ENCODE assay signal across 8 cellular contexts in the genomic region with DNA sequence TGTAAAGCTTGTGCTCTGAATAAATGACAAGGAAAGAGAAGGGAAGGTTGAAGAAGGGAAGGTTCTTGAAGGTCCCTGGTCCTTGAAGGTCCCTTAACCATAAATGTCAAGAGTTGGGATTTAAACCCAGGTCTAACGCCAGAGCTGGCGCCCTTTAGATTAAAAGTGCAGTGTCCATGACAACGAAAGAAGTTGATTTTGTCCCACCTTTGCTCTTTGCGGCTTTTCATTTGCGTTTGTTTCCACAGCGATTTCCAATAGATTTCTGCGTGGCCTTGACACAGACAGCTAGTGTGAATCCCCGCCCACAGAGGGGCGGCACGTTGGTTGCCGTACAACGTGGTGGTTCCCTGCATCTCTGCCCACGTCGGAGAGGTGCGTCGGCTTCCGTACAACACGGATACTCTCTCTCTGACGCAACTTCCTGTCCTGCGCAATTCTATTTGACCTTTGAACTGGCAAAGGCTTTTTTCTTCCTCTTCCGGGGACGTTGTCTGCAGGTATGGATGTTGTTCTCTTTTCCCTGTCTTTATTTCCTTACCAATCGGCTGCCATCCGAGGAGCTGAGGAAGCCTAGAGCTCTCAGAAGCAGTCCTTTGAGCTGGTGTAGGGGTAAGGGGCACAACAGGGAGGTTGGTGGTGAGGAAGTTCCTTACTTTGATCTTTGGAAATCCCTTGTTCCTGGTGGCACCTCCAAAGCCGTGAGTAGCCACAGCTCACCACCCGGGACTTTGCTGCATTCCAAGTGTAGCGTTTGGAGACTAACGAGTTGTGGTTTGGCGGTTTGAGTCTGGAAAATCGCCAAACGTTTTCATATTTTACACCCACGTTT. TPM values are rescaled to one million over a fixed set of nuclear protein-coding genes. Genes with fewer than 3 reads are reported as not detected.
DNase-seq lines count a peak whose midpoint lies in the region; ATAC-seq, FAIRE-seq and TF ChIP-seq lines count a peak whose summit lies in the region.

A gene (plus strand): TSS at position 476 of the 832 bp plus-strand sequence. CDS start 1,384 bp downstream, outside the sequence.

- H3K27ac ChIP-seq in pancreas: peak within 1 kb of the TSS; percentile 62 to 91 (median 82)
- H3K27ac ChIP-seq in tibial artery: peak within 1 kb of the TSS; percentile 79 to 83

- H3K4me1 ChIP-seq in pancreas (peaks cover 6 to 29% (median 16%) of the 10 kb centered on the region in 3 donors), tibial artery (peaks cover 0 to 27% (median 16%) of the 10 kb centered on the region in 4 donors)

- H3K36me3 ChIP-seq in pancreas (peaks cover 0 to 36% (median 19%) of the 10 kb centered on the region in 3 donors), tibial artery (peaks cover 31 to 35% (median 35%) of the 10 kb centered on the region in 3 donors)

- DNase-seq in GM12865 (ENCODE audit: low read depth) (peak; percentile 98), NCI-H1417 treated with DMSO at 0.1 percent for 48 hours (lab: John Stamatoyannopoulos, UW) (peak; percentile 95), SW480 (ENCODE audit: low spot score) (peak; percentile 97), Right ventricle myocardium superior (peak; percentile 98), pancreas (peak; percentile 87 to 97 (median 95)), tibial artery (peak; percentile 98)
- DNase-seq in activated naive CD8-positive, alpha-beta T cell treated with anti-CD3 and anti-CD28 coated beads, Interleukin-2, amount 50 U/mL, for 24 hours: peak; percentile 94

- peak within 1 kb of the TSS; percentile 98 for H3K4me3 Mint-ChIP-seq in activated naive CD8-positive, alpha-beta T cell treated with anti-CD3 and anti-CD28 coated beads, Interleukin-2, amount 50 U/mL, for 24 hours

- peaks cover 3% of the 10 kb centered on the region for H3K27me3 Mint-ChIP-seq in activated naive CD8-positive, alpha-beta T cell treated with anti-CD3 and anti-CD28 coated beads, Interleukin-2, amount 50 U/mL, for 24 hours

- intact Hi-C loops in Right ventricle myocardium superior (cut with DNase I) (no loop called here), pancreas (cut with DNase I) (no loop called here), tibial artery (cut with DNase I; ENCODE audit: low total_unique reads) (loop anchor here (10.0 kb wide), 1 partner anchor 1194 kb away; a partner anchor contains a TSS)

- H3K27me3 ChIP-seq in pancreas: no peaks in the 10 kb centered on the region
- H3K27me3 ChIP-seq in tibial artery: no peaks in the 10 kb centered on the region

- peaks cover 55% of the 10 kb centered on the region for H3K4me1 Mint-ChIP-seq in activated naive CD8-positive, alpha-beta T cell treated with anti-CD3 and anti-CD28 coated beads, Interleukin-2, amount 50 U/mL, for 24 hours

- 0% methylated on average over 32 of the region's 32 CpGs for WGBS in pancreas, 2 donors

- H3K27ac Mint-ChIP-seq in activated naive CD8-positive, alpha-beta T cell treated with anti-CD3 and anti-CD28 coated beads, Interleukin-2, amount 50 U/mL, for 24 hours: peak within 1 kb of the TSS; percentile 98

- H3K4me3 ChIP-seq in GM12865 (ENCODE audit: low read depth, low read length) (peak within 1 kb of the TSS; percentile 99), pancreas (peak within 1 kb of the TSS; percentile 57 to 76 (median 62)), tibial artery (peak within 1 kb of the TSS; percentile 59 to 83)

- peak; percentile 96 for FAIRE-seq in pancreas (lab: Jason Lieb, UNC)

- peaks cover 71% of the 10 kb centered on the region for H3K36me3 Mint-ChIP-seq in activated naive CD8-positive, alpha-beta T cell treated with anti-CD3 and anti-CD28 coated beads, Interleukin-2, amount 50 U/mL, for 24 hours (ENCODE audit: low read depth)

- peaks cover 5% of the 10 kb centered on the region for H3K9me3 Mint-ChIP-seq in activated naive CD8-positive, alpha-beta T cell treated with anti-CD3 and anti-CD28 coated beads, Interleukin-2, amount 50 U/mL, for 24 hours

- no peak for TF ChIP-seq CTCF in GM12865 (IDR thresholded peaks at IDR 0.05; ENCODE audit: insufficient read depth, low read depth, low read length, missing control alignments)
- no peak for TF ChIP-seq CTCF in pancreas (IDR thresholded peaks at IDR 0.05)
- TF ChIP-seq CTCF in tibial artery (IDR thresholded peaks at IDR 0.05): no peak

- ATAC-seq in HG02763 (IDR thresholded peaks at IDR 0.05; ENCODE audit: unreplicated experiment): peak; percentile 100
- ATAC-seq in activated naive CD8-positive, alpha-beta T cell treated with anti-CD3 and anti-CD28 coated beads, Interleukin-2, amount 50 U/mL, for 24 hours: peak; percentile 95
- peak; percentile 100 for ATAC-seq in Right ventricle myocardium superior (ENCODE audit: poor library complexity)
- peak; percentile 98 to 100 (median 98) for ATAC-seq in pancreas

- no peaks in the 10 kb centered on the region for H3K9me3 ChIP-seq in pancreas
- no peaks in the 10 kb centered on the region for H3K9me3 ChIP-seq in tibial artery

RNA-seq across cellular contexts. Expression of the gene that starts here (rescaled TPM):
- total RNA-seq in Right ventricle myocardium superior (703 TPM), pancreas (1,000 to 10,000 TPM in 2 of 6 donors, 100 to 1,000 TPM in 4; 706 to 1,254 (median 940) TPM)
- polyA plus RNA-seq in pancreas: 1,000 to 10,000 TPM; 3,291 to 3,620 TPM

Comparison
In these comparisons a context has a peak if more than half of its experiments do, and no peak if none do; other contexts are left out.
1. Peak in every context shown above with its lines: DNase-seq, ATAC-seq, H3K4me3 ChIP-seq and H3K27ac ChIP-seq.